ENCODE assay signal across 1 cellular context in the genomic region with DNA sequence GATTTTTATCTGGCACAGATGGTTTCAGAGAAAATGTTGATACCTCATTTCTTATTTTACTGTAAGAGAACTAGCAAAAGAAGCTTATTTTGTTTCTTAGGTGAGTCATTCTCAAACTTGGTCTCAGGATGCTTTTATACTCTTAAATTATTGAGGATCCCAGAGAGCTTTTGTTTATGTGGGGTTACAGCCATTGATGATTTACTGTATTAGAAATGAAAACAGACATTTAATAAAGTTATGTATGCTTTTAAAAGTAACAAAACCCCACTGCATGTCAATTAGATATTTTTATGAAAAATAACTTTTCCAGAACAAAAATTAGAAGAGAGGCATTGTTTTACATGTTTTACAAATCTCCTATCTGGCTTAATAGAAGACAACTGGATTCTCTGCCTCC.
TF ChIP-seq lines count a peak whose summit lies in the region.

No MANE protein-coding gene starts in this region.

TF ChIP-seq in WTC11, 78 proteins besides CTCF, POLR2A, EP300 and RAD21 (continued from another document):
- TF ChIP-seq, protein P1, sequence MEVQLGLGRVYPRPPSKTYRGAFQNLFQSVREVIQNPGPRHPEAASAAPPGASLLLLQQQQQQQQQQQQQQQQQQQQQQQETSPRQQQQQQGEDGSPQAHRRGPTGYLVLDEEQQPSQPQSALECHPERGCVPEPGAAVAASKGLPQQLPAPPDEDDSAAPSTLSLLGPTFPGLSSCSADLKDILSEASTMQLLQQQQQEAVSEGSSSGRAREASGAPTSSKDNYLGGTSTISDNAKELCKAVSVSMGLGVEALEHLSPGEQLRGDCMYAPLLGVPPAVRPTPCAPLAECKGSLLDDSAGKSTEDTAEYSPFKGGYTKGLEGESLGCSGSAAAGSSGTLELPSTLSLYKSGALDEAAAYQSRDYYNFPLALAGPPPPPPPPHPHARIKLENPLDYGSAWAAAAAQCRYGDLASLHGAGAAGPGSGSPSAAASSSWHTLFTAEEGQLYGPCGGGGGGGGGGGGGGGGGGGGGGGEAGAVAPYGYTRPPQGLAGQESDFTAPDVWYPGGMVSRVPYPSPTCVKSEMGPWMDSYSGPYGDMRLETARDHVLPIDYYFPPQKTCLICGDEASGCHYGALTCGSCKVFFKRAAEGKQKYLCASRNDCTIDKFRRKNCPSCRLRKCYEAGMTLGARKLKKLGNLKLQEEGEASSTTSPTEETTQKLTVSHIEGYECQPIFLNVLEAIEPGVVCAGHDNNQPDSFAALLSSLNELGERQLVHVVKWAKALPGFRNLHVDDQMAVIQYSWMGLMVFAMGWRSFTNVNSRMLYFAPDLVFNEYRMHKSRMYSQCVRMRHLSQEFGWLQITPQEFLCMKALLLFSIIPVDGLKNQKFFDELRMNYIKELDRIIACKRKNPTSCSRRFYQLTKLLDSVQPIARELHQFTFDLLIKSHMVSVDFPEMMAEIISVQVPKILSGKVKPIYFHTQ (CRISPR knock-in tag; IDR thresholded peaks at IDR 0.05) = no peak
- no peak for TF ChIP-seq ELF4 (CRISPR knock-in tag; IDR thresholded peaks at IDR 0.05; ENCODE audit: low read depth)
- no peak for TF ChIP-seq SOX15 (CRISPR knock-in tag; IDR thresholded peaks at IDR 0.05)
- TF ChIP-seq ZNF138 (CRISPR knock-in tag; conservative IDR thresholded peaks at IDR 0.05) = no peak
TF ChIP-seq in WTC11: peak in this region for 0.
